Comparison of ENCODE assay signal across 22 cellular contexts in the genomic region with DNA sequence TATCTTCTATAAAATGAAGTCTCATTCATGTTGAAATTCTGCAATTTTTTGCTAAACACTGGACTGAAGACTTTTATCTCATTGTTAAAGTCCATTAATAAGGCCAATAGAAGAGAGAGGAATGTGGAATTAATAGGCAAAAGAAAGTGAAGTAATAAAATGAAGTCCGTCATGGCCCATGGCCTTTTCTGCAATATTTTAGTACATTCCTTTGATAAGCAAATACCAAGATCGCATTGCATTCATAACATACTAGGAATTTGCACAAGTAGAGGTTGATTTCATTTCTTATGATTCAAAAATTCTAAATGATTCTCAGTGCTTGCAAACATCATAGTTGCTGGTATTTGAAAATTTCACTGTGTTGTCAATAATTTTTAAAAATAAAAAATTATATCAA.
DNase-seq lines count a peak whose midpoint lies in the region; ATAC-seq and TF ChIP-seq lines count a peak whose summit lies in the region.
"Had no signal": no experiment of that assay in that cellular context is flagged by ENCODE, and none has a peak within 500 bp of the region (broad histone marks: within the 10 kb centered on the region; RNA-seq: fewer than 3 reads in every experiment).

No MANE protein-coding gene starts in this region.

- CTCF ChIA-PET in SK-N-SH (lab: Yijun Ruan, JAX), result no interaction called here

- H3K27me3 Mint-ChIP-seq in T-helper 17 cell, result no peaks in the 10 kb centered on the region
- H3K27me3 Mint-ChIP-seq: B cell had no signal

- H3K4me3 ChIP-seq in SK-N-SH (ENCODE audit: low read depth in 2 of 2, low read length in 1 of 2) (no peak overlapping the region), cardiac fibroblast (replicated peaks in 1 of 2; ENCODE audit: low read depth in 2 of 2, low read length in 2 of 2) (no peak overlapping the region), fibroblast of villous mesenchyme (ENCODE audit: low read depth, low read length) (no peak overlapping the region)
- H3K4me3 ChIP-seq: MG63 had no signal

- no peak overlapping the region for H3K27ac Mint-ChIP-seq in T-helper 17 cell
- H3K27ac Mint-ChIP-seq: B cell had no signal

- H4K20me1 ChIP-seq in SK-N-SH (ENCODE audit: insufficient read depth), result no peaks in the 10 kb centered on the region

- no peak for TF ChIP-seq EP300 in SK-N-SH (IDR thresholded peaks at IDR 0.05; ENCODE audit: borderline replicate concordance in 1 of 2, low read depth in 1 of 2, low read length in 1 of 2)

- no peaks in the 10 kb centered on the region for H3K4me1 Mint-ChIP-seq in T-helper 17 cell
- H3K4me1 Mint-ChIP-seq: B cell had no signal

- no peak overlapping the region for H3K27ac ChIP-seq in SK-N-SH (ENCODE audit: low read depth in 2 of 2, low read length in 1 of 2)
- H3K27ac ChIP-seq: 22Rv1 had no signal

- WGBS in SK-N-SH (ENCODE audit: low lambda C conversion rate), result 88% methylated on average over 2 of the region's 2 CpGs

- POLR2A ChIA-PET in SK-N-SH (lab: Yijun Ruan, JAX), result no interaction called here

- H2AFZ ChIP-seq in SK-N-SH (ENCODE audit: low read depth), result no peak overlapping the region

- H3K36me3 Mint-ChIP-seq in T-helper 17 cell (ENCODE audit: low read depth), result no peaks in the 10 kb centered on the region

- TF ChIP-seq CTCF in SK-N-SH (IDR thresholded peaks at IDR 0.05) (no peak), cardiac fibroblast (IDR thresholded peaks at IDR 0.05; ENCODE audit: low read depth, low read length) (no peak), fibroblast of villous mesenchyme (IDR thresholded peaks at IDR 0.05; ENCODE audit: insufficient read depth, low read depth, low read length) (no peak)

- no peaks in the 10 kb centered on the region for H3K27me3 ChIP-seq in SK-N-SH (ENCODE audit: insufficient read depth)
- H3K27me3 ChIP-seq: MG63 had no signal

- H3K4me1 ChIP-seq in SK-N-SH (ENCODE audit: control insufficient read depth in 1 of 2, insufficient read depth in 2 of 2, low read depth in 1 of 2, low read length in 1 of 2), result no peaks in the 10 kb centered on the region; a peak in 1 of 4 replicates

- no peak for TF ChIP-seq RAD21 in SK-N-SH (IDR thresholded peaks at IDR 0.05; ENCODE audit: low read length)

- ATAC-seq in SK-N-SH treated with all-trans-retinoic acid at 6 μM for 48 hours, result no peak
- no peak for ATAC-seq in GM19324 (IDR thresholded peaks at IDR 0.05; ENCODE audit: low FRiP score, unreplicated experiment)
- ATAC-seq in T-helper 17 cell, result no peak

- H3K4me2 ChIP-seq in SK-N-SH, result no peak overlapping the region

- no peak for DNase-seq in SK-N-SH
- peak; percentile 67 to 83 for DNase-seq in cardiac fibroblast (ENCODE audit: low read depth in 2 of 2)
- DNase-seq in fibroblast of villous mesenchyme (ENCODE audit: low read depth), result peak; percentile 51
- DNase-seq in OCI-M1 (lab: John Stamatoyannopoulos, UW), result no peak
- DNase-seq in T-helper 17 cell, result no peak
- DNase-seq in RPMI8226, result no peak
- DNase-seq: COR-L47, GF-D8, H7, Kasumi-1, MG63, NCI-H1092, NCI-H1436 treated with DMSO at 0.1 percent for 48 hours, NCI-H2029 treated with DMSO at 0.1 percent for 48 hours, NCI-H2171, NCI-H446 treated with DMSO at 0.1 percent for 48 hours, NCI-H69, SHP77 had no signal

- no peaks in the 10 kb centered on the region for H3K36me3 ChIP-seq in SK-N-SH (replicated peaks in 1 of 2; ENCODE audit: control insufficient read depth in 1 of 2, insufficient read depth in 2 of 2, low read length in 1 of 2)
- H3K36me3 ChIP-seq: MG63 had no signal

- H3K9me3 ChIP-seq in SK-N-SH (no peaks in the 10 kb centered on the region), T-helper 17 cell (ENCODE audit: control insufficient read depth, low read length, poor library complexity, severe bottlenecking) (no peaks in the 10 kb centered on the region)
- H3K9me3 ChIP-seq: MG63 had no signal

- H3K4me3 Mint-ChIP-seq in T-helper 17 cell, result no peak overlapping the region
- H3K4me3 Mint-ChIP-seq: B cell had no signal

- no peaks in the 10 kb centered on the region for H3K9me2 ChIP-seq in SK-N-SH

- no peaks in the 10 kb centered on the region for H3F3A ChIP-seq in SK-N-SH (replicated peaks; ENCODE audit: insufficient read depth)

- no peak overlapping the region for H3K9ac ChIP-seq in SK-N-SH

- H3K79me2 ChIP-seq in SK-N-SH (ENCODE audit: insufficient read depth), result no peaks in the 10 kb centered on the region

TF ChIP-seq in SK-N-SH treated with all-trans-retinoic acid at 6 μM for 48 hours, 23 proteins besides CTCF, POLR2A, EP300 and RAD21:
- TF ChIP-seq PPARA (CRISPR knock-in tag; IDR thresholded peaks at IDR 0.05; ENCODE audit: borderline replicate concordance) (no peak), OSR1 (CRISPR knock-in tag; IDR thresholded peaks at IDR 0.05) (no peak), RARB (CRISPR knock-in tag; IDR thresholded peaks at IDR 0.05) (no peak), ISL1 (CRISPR knock-in tag; IDR thresholded peaks at IDR 0.05) (peak; percentile 35), SNAI2 (CRISPR knock-in tag; IDR thresholded peaks at IDR 0.05) (no peak), ZNF70 (CRISPR knock-in tag; IDR thresholded peaks at IDR 0.05) (no peak), ESRRG (CRISPR knock-in tag; IDR thresholded peaks at IDR 0.05) (no peak), ARNTL (CRISPR knock-in tag; IDR thresholded peaks at IDR 0.05; ENCODE audit: borderline replicate concordance, low read depth) (no peak), TOX (CRISPR knock-in tag; IDR thresholded peaks at IDR 0.05; ENCODE audit: borderline replicate concordance) (no peak)

TF ChIP-seq in SK-N-SH, 30 proteins besides CTCF, POLR2A, EP300 and RAD21:
- TF ChIP-seq NRF1 (IDR thresholded peaks at IDR 0.05; ENCODE audit: low read depth, low read length), result no peak
- TF ChIP-seq ELF1 (IDR thresholded peaks at IDR 0.05), result no peak
- TF ChIP-seq RCOR1 (IDR thresholded peaks at IDR 0.05; ENCODE audit: low read length), result no peak
- no peak for TF ChIP-seq JUND (IDR thresholded peaks at IDR 0.05)
- TF ChIP-seq MEF2A (IDR thresholded peaks at IDR 0.05; ENCODE audit: borderline replicate concordance, low read depth), result no peak
- TF ChIP-seq RFX5 (IDR thresholded peaks at IDR 0.05; ENCODE audit: low read length), result no peak
- no peak for TF ChIP-seq GABPA (IDR thresholded peaks at IDR 0.05; ENCODE audit: low read depth)

Comparison
In these comparisons a context has a peak if more than half of its experiments do, and no peak if none do; other contexts are left out.
1. DNase-seq: peak in cardiac fibroblast (2 of 2) and fibroblast of villous mesenchyme (single experiment); none in SK-N-SH (single experiment), OCI-M1 (single experiment), T-helper 17 cell (0 of 3) and RPMI8226 (single experiment).